In the genomic region with DNA sequence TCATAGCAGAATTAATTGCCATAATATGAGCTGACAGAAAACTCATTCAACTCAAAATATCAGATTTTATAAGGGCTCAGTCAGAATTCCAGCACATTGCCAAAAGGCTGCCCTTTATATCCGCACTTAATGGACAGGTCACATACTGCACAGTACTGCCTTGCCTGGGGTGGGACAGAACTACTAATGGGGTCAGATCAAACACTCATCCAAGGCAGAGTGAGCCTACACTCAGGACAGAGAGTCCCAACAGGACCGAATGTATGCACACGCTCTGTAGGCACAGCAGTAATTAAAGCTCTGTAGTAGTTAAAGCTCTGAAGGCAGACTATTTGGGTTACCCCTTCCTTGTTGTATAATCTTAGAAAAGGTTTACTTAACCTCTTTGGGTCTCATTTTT, we compare ENCODE assay signal across 17 cellular contexts. TPM values are rescaled to one million over a fixed set of nuclear protein-coding genes. Genes with fewer than 3 reads are reported as not detected.
DNase-seq lines count a peak whose midpoint lies in the region; ATAC-seq and TF ChIP-seq lines count a peak whose summit lies in the region.
"Had no signal": no experiment of that assay in that cellular context is flagged by ENCODE, and none has a peak within 500 bp of the region (broad histone marks: within the 10 kb centered on the region; RNA-seq: fewer than 3 reads in every experiment).

No MANE protein-coding gene starts in this region.

- H4K5ac ChIP-seq in IMR-90 (ENCODE audit: low read depth, low read length) = no peak overlapping the region

- BruUV-seq in IMR-90 (replicated peaks; lab: Mats Ljungman, UMichigan) = no TSS peak

- no peak overlapping the region for H2BK20ac ChIP-seq in IMR-90 (ENCODE audit: low read depth, low read length)

- H3K9me3 ChIP-seq in IMR-90 (ENCODE audit: control insufficient read depth, insufficient read depth, low read length) (no peaks in the 10 kb centered on the region), neutrophil (no peaks in the 10 kb centered on the region)
- H3K9me3 ChIP-seq: Caco-2 had no signal

- POLR2A ChIA-PET in IMR-90 (lab: Charles Lee; ENCODE audit: unreplicated experiment) (no interaction called here), activated B cell treated with CpG ODN at 0.5 μM for 24 hours (lab: Charles Lee) (no interaction called here)

- DNase-seq in IMR-90 = no peak
- DNase-seq in activated B cell treated with CpG ODN at 0.5 μM for 24 hours = no peak
- no peak for DNase-seq in stimulated activated naive CD8-positive, alpha-beta T cell treated with anti-CD3 and anti-CD28 coated beads, Interleukin-15, Interleukin-2, amounts not matched to agents 100 U/mL and 50 U/mL, for 24 hours
- no peak for DNase-seq in DMS153 (lab: John Stamatoyannopoulos, UW)
- DNase-seq in SKM-1 (lab: John Stamatoyannopoulos, UW; ENCODE audit: unreplicated experiment) = no peak
- DNase-seq: C1 segment of cervical spinal cord; Caco-2; CD4-positive, CD25-positive, alpha-beta regulatory T cell; CD8-positive, alpha-beta T cell; DMS79; EL; GDM1; H9 had no signal

- no peak overlapping the region for H2BK15ac ChIP-seq in IMR-90 (ENCODE audit: low read depth, low read length)

- in situ Hi-C loops in IMR-90 (cut with MboI; ENCODE audit: low sequenced_read_pairs) = no loop called here

- dilution Hi-C loops in IMR-90 (cut with HindIII; ENCODE audit: low sequenced_read_pairs, unreplicated experiment) = no loop called here

- H3K4me1 ChIP-seq in IMR-90 (ENCODE audit: control insufficient read depth, insufficient read depth, low read length) (no peaks in the 10 kb centered on the region; the same call in 1 of the 2 replicates), neutrophil (ENCODE audit: control insufficient read depth in 1 of 2, insufficient read depth in 1 of 2, low read depth in 1 of 2, low read length in 1 of 2) (peaks cover 79 to 80% of the 10 kb centered on the region in 2 experiments)

- no peak overlapping the region for H3K27ac ChIP-seq in IMR-90 (ENCODE audit: insufficient read depth, low read length)
- H3K27ac ChIP-seq in neutrophil = peak overlapping the region; percentile 97

- intact Hi-C loops in IMR-90 (cut with micrococcal nuclease) = no loop called here
- intact Hi-C loops in activated B cell treated with CpG ODN at 0.5 μM for 24 hours (cut with micrococcal nuclease) = no loop called here

- no peaks in the 10 kb centered on the region for H3K27me3 Mint-ChIP-seq in activated B cell treated with CpG ODN at 0.5 μM for 24 hours
- H3K27me3 Mint-ChIP-seq: CD4-positive, CD25-positive, alpha-beta regulatory T cell had no signal

- peaks cover 9% of the 10 kb centered on the region for H3K4me1 Mint-ChIP-seq in activated B cell treated with CpG ODN at 0.5 μM for 24 hours

- no peak overlapping the region for H2AFZ ChIP-seq in IMR-90 (replicated peaks; ENCODE audit: low read length, poor library complexity)
- H2AFZ ChIP-seq: GM23338 had no signal

- no peak overlapping the region for H2AK9ac ChIP-seq in IMR-90 (replicated peaks; ENCODE audit: low read depth, low read length, poor library complexity)

- no peak overlapping the region for H4K8ac ChIP-seq in IMR-90 (ENCODE audit: low read depth in 2 of 2, low read length in 2 of 2)

- no peaks in the 10 kb centered on the region for H3K79me1 ChIP-seq in IMR-90 (ENCODE audit: low read depth in 1 of 2, low read length in 2 of 2)

- peak overlapping the region; percentile 46 for H3K27ac Mint-ChIP-seq in activated B cell treated with CpG ODN at 0.5 μM for 24 hours
- H3K27ac Mint-ChIP-seq: CD4-positive, CD25-positive, alpha-beta regulatory T cell; CD8-positive, alpha-beta T cell; GM23338 had no signal

- peaks cover 40% of the 10 kb centered on the region for H3K36me3 Mint-ChIP-seq in activated B cell treated with CpG ODN at 0.5 μM for 24 hours (ENCODE audit: low read depth)

- H2AK5ac ChIP-seq in IMR-90 (ENCODE audit: low read depth, low read length) = no peak overlapping the region

- H3K36me3 ChIP-seq in IMR-90 (ENCODE audit: control insufficient read depth, insufficient read depth, low read length) = no peaks in the 10 kb centered on the region
- H3K36me3 ChIP-seq in neutrophil = no peaks in the 10 kb centered on the region

- no peak overlapping the region for H3K9ac ChIP-seq in IMR-90 (ENCODE audit: low read depth, low read length)

- H4K20me1 ChIP-seq in IMR-90 (ENCODE audit: insufficient read depth, low read length) = no peaks in the 10 kb centered on the region

- WGBS in IMR-90 (ENCODE audit: extremely low coverage in 2 of 2, insufficient read length in 1 of 2), 2 experiments = 100% methylated on average over 1 of the region's 3 CpGs; no CpG with 5 or more reads in 1 of the 2 experiments

- no peak overlapping the region for H3K18ac ChIP-seq in IMR-90 (ENCODE audit: low read depth, low read length)

- H2BK120ac ChIP-seq in IMR-90 (ENCODE audit: low read depth, low read length) = no peak overlapping the region

- no peak for TF ChIP-seq POLR2A in IMR-90 (IDR thresholded peaks at IDR 0.05; ENCODE audit: low read depth, low read length)

- no peak overlapping the region for H2BK5ac ChIP-seq in IMR-90 (ENCODE audit: low read depth, low read length, poor library complexity, severe bottlenecking)

- no peak overlapping the region for H3K23ac ChIP-seq in IMR-90 (ENCODE audit: low read depth, low read length)

- no peak overlapping the region for H3K4me2 ChIP-seq in IMR-90 (ENCODE audit: low read depth, low read length)
- H3K4me2 ChIP-seq: GM23338 had no signal

- H4K91ac ChIP-seq in IMR-90 (ENCODE audit: insufficient read depth, low read depth, low read length) = no peak overlapping the region

- no peaks in the 10 kb centered on the region for H3K9me3 Mint-ChIP-seq in activated B cell treated with CpG ODN at 0.5 μM for 24 hours
- H3K9me3 Mint-ChIP-seq: CD8-positive, alpha-beta T cell; GM23338; H9 had no signal

- H3K4ac ChIP-seq in IMR-90 (ENCODE audit: low read depth, low read length) = no peak overlapping the region

- TF ChIP-seq CTCF in IMR-90 (conservative IDR thresholded peaks at IDR 0.05; ENCODE audit: low read depth, low read length) = no peak
- no peak for TF ChIP-seq CTCF in activated B cell treated with CpG ODN at 0.5 μM for 24 hours (IDR thresholded peaks at IDR 0.05)
- TF ChIP-seq CTCF in neutrophil (IDR thresholded peaks at IDR 0.05) = no peak

- H3K9me1 ChIP-seq in IMR-90 (ENCODE audit: insufficient read depth, low read length) = peaks cover 4% of the 10 kb centered on the region; the same call in 1 of the 2 replicates

- H3K4me3 Mint-ChIP-seq in activated B cell treated with CpG ODN at 0.5 μM for 24 hours = no peak overlapping the region
- H3K4me3 Mint-ChIP-seq: CD4-positive, CD25-positive, alpha-beta regulatory T cell; CD8-positive, alpha-beta T cell; GM23338; H9 had no signal

- CTCF ChIA-PET in IMR-90 (lab: Yijun Ruan, JAX) (interaction anchor here (0.6 kb wide), 1 partner anchor 667 kb away, joined by 3 read pairs; no protein-coding TSS in a partner anchor), activated B cell treated with CpG ODN at 0.5 μM for 24 hours (lab: Charles Lee) (no interaction called here)

- H3K14ac ChIP-seq in IMR-90 (replicated peaks; ENCODE audit: low read depth, low read length) = 0 out of 2 replicates have a peak overlapping the region, but pooled peaks have one; percentile 32

- no peak overlapping the region for H3K56ac ChIP-seq in IMR-90 (ENCODE audit: extremely low read depth, insufficient read depth, low read length)

- TF ChIP-seq RAD21 in IMR-90 (IDR thresholded peaks at IDR 0.05; ENCODE audit: low read length) = no peak

- H3K27me3 ChIP-seq in IMR-90 (ENCODE audit: control insufficient read depth, insufficient read depth, low read length) (no peaks in the 10 kb centered on the region), neutrophil (no peaks in the 10 kb centered on the region)

- H3K4me3 ChIP-seq in IMR-90 (ENCODE audit: insufficient read depth, low read depth, low read length) (no peak overlapping the region), neutrophil (ENCODE audit: low read depth in 1 of 2, low read length in 1 of 2) (no peak overlapping the region)
- H3K4me3 ChIP-seq: GM12878, GM23338 had no signal

- ATAC-seq in IMR-90 (ENCODE audit: low read depth) (no peak), activated B cell treated with CpG ODN at 0.5 μM for 24 hours (ENCODE audit: low read depth) (no peak)
- no peak for ATAC-seq in stimulated activated naive CD8-positive, alpha-beta T cell treated with anti-CD3 and anti-CD28 coated beads, Interleukin-15, Interleukin-2, amounts not matched to agents 100 U/mL and 50 U/mL, for 24 hours
- ATAC-seq: CD8-positive, alpha-beta T cell; GM12878; HCT116 had no signal

TF ChIP-seq in IMR-90, 13 proteins besides CTCF, POLR2A, EP300 and RAD21:
- no peak for TF ChIP-seq RFX5 (IDR thresholded peaks at IDR 0.05; ENCODE audit: low read depth, low read length)
- no peak for TF ChIP-seq MXI1 (IDR thresholded peaks at IDR 0.05; ENCODE audit: borderline replicate concordance, low read depth, low read length)
- TF ChIP-seq CEBPB (IDR thresholded peaks at IDR 0.05; ENCODE audit: low read depth, low read length) = no peak

RNA-seq across cellular contexts. Expression of gene HSPBAP1, which starts 27.2 kb away (rescaled TPM):
- total RNA-seq in IMR-90 (2012; rRNA removed) = 4.4 and 4.8 TPM in 2 replicates
- 2.5 and 2.6 TPM in 2 replicates for polyA plus RNA-seq in IMR-90 (2012; rRNA removed)
- 0.77 and 1.4 TPM in 2 replicates for polyA plus RNA-seq in IMR-90 (2012; cell fraction: cytosol; rRNA removed)
- 1.6 and 10.0 TPM in 2 replicates for polyA plus RNA-seq in IMR-90 (2012; cell fraction: nucleus; rRNA removed; ENCODE audit: low replicate concordance)
- total RNA-seq in activated B cell treated with CpG ODN at 0.5 μM for 24 hours = 18.1 and 20.6 TPM in 2 replicates

RNA-seq across cellular contexts. Expression of gene SLC49A4, which starts 28.4 kb away (rescaled TPM):
- 6.5 and 12.2 TPM in 2 replicates for total RNA-seq in IMR-90 (2012; rRNA removed)
- 5.8 and 6.8 TPM in 2 replicates for polyA plus RNA-seq in IMR-90 (2012; rRNA removed)
- polyA plus RNA-seq in IMR-90 (2012; cell fraction: cytosol; rRNA removed) = 2.7 and 3.4 TPM in 2 replicates
- 1.2 and 3.8 TPM in 2 replicates for polyA plus RNA-seq in IMR-90 (2012; cell fraction: nucleus; rRNA removed; ENCODE audit: low replicate concordance)
- total RNA-seq in activated B cell treated with CpG ODN at 0.5 μM for 24 hours = 3.0 and 3.2 TPM in 2 replicates
